In genomic region chr22:25382762-25383161, GRCh38 we compare ENCODE assay signal across 17 cellular contexts.
A peak's percentile ranks its signal among the peaks of the same experiment; 100 is the strongest.
DNase-seq lines count a peak whose midpoint lies in the region; ATAC-seq and TF ChIP-seq lines count a peak whose summit lies in the region.
"Had no signal": no experiment of that assay in that cellular context is flagged by ENCODE, and none has a peak within 500 bp of the region (broad histone marks: within the 10 kb centered on the region; RNA-seq: fewer than 3 reads in every experiment).

No MANE protein-coding gene starts in this region.

- H3K4me1 ChIP-seq in PC-3 (ENCODE audit: insufficient read depth, low read length) (no peaks in the 10 kb centered on the region), psoas muscle (no peaks in the 10 kb centered on the region), esophagus squamous epithelium (peaks cover 0 to 14% (median 0%) of the 10 kb centered on the region in 3 donors)

- ATAC-seq in PC-3 (no peak), psoas muscle (no peak)
- ATAC-seq in activated CD4-positive, CD25-positive, alpha-beta regulatory T cell treated with anti-CD3 and anti-CD28 coated beads, Interleukin-2, amount 50 U/mL, for 24 hours, result no peak
- ATAC-seq: K562 had no signal

- H3K27ac Mint-ChIP-seq in immature natural killer cell, result peak overlapping the region in 1 of 6 donors; percentile 15
- H3K27ac Mint-ChIP-seq: CD4-positive, CD25-positive, alpha-beta regulatory T cell had no signal

- H3K4me3 Mint-ChIP-seq in immature natural killer cell, result no peak overlapping the region
- H3K4me3 Mint-ChIP-seq: brain had no signal

- peaks cover 68% of the 10 kb centered on the region for H3K79me2 ChIP-seq in PC-3 (ENCODE audit: low read length)

- peaks cover 0 to 4% (median 0%) of the 10 kb centered on the region in 3 donors for H3K36me3 Mint-ChIP-seq in immature natural killer cell

- TF ChIP-seq POLR2A in esophagus squamous epithelium (IDR thresholded peaks at IDR 0.05), result no peak

- intact Hi-C loops in PC-3 (cut with micrococcal nuclease) (no loop called here), psoas muscle (cut with DNase I) (no loop called here), esophagus squamous epithelium (cut with DNase I) (no loop called here)

- DNase-seq in AG09319 (ENCODE audit: extremely low read depth, low read depth) (no peak), PC-3 (no peak), foreskin fibroblast (no peak), psoas muscle (no peak), esophagus squamous epithelium (lab: John Stamatoyannopoulos, UW) (no peak), immature natural killer cell (no peak)
- DNase-seq: heart right ventricle, NCI-H2029 treated with DMSO at 0.1 percent for 48 hours, spleen, substantia nigra, SW 1271 had no signal

- H3K27ac ChIP-seq in PC-3 (ENCODE audit: low read length) (no peak overlapping the region), psoas muscle (no peak overlapping the region), esophagus squamous epithelium (no peak overlapping the region)
- H3K27ac ChIP-seq: heart right ventricle, neutrophil had no signal

- H3K9me3 Mint-ChIP-seq in immature natural killer cell, result no peaks in the 10 kb centered on the region
- H3K9me3 Mint-ChIP-seq: brain; CD4-positive, CD25-positive, alpha-beta regulatory T cell had no signal

- H3K27me3 ChIP-seq in PC-3 (ENCODE audit: low read length), result no peaks in the 10 kb centered on the region
- no peaks in the 10 kb centered on the region for H3K27me3 ChIP-seq in psoas muscle (ENCODE audit: insufficient read depth in 3 of 3, low read length in 2 of 3)
- no peaks in the 10 kb centered on the region for H3K27me3 ChIP-seq in esophagus squamous epithelium
- H3K27me3 ChIP-seq: heart right ventricle, neutrophil had no signal

- POLR2A ChIA-PET in PC-3 (lab: Charles Lee; ENCODE audit: unreplicated experiment), result no interaction called here

- peaks cover 3% of the 10 kb centered on the region; the same call in 1 of the 2 replicates for H3K36me3 ChIP-seq in PC-3 (ENCODE audit: low read depth, low read length)
- H3K36me3 ChIP-seq in psoas muscle (ENCODE audit: insufficient read depth in 1 of 2, low read depth in 1 of 2), result peaks cover 0 to 20% of the 10 kb centered on the region in 2 donors
- H3K36me3 ChIP-seq in esophagus squamous epithelium, result peaks cover 0 to 36% (median 0%) of the 10 kb centered on the region in 3 donors

- no peak overlapping the region for H3K9ac ChIP-seq in PC-3 (ENCODE audit: low read length)

- H3K9me2 ChIP-seq in PC-3 (replicated peaks; ENCODE audit: low read length), result no peaks in the 10 kb centered on the region

- H3K27me3 Mint-ChIP-seq in immature natural killer cell (ENCODE audit: low read depth in 3 of 3), result peaks cover 2 to 3% (median 2%) of the 10 kb centered on the region in 3 donors
- H3K27me3 Mint-ChIP-seq: brain; CD4-positive, CD25-positive, alpha-beta regulatory T cell had no signal

- 84 to 87% (median 84%) methylated on average over 7 of the region's 7 CpGs for WGBS in psoas muscle, 3 donors
- WGBS in esophagus squamous epithelium, 2 donors, result 73 to 95% methylated on average over 5 to 7 of the region's 7 CpGs

- CTCF ChIA-PET in PC-3 (lab: Charles Lee), result no interaction called here

- no TSS peak for BruUV-seq in PC-3 (replicated peaks; lab: Mats Ljungman, UMichigan)

- H3K4me1 Mint-ChIP-seq in immature natural killer cell, result peaks cover 24 to 32% of the 10 kb centered on the region in 2 donors

- H3K9me3 ChIP-seq in PC-3 (ENCODE audit: low read length) (no peaks in the 10 kb centered on the region), psoas muscle (no peaks in the 10 kb centered on the region), esophagus squamous epithelium (no peaks in the 10 kb centered on the region)
- H3K9me3 ChIP-seq: heart right ventricle, neutrophil, spleen had no signal

- TF ChIP-seq CTCF in AG09319 (IDR thresholded peaks at IDR 0.05; ENCODE audit: low read depth, low read length), result peak; percentile 5
- TF ChIP-seq CTCF in GM12872 (IDR thresholded peaks at IDR 0.05; ENCODE audit: insufficient read depth, low read depth, low read length), result peak; percentile 51
- TF ChIP-seq CTCF in PC-3 (conservative IDR thresholded peaks at IDR 0.05; ENCODE audit: low read depth, low read length), result peak; percentile 36; the same call in 1 of the 2 replicates
- TF ChIP-seq CTCF in foreskin fibroblast (IDR thresholded peaks at IDR 0.05; ENCODE audit: low read depth, low read length), result peak; percentile 4
- TF ChIP-seq CTCF in psoas muscle (IDR thresholded peaks at IDR 0.05), result no peak
- TF ChIP-seq CTCF in esophagus squamous epithelium (IDR thresholded peaks at IDR 0.05), result no peak

- H2AFZ ChIP-seq in PC-3 (ENCODE audit: low read length), result no peak overlapping the region

- no peaks in the 10 kb centered on the region for H3F3A ChIP-seq in PC-3 (ENCODE audit: low read length, unreplicated experiment)

- H3K4me3 ChIP-seq in PC-3 (ENCODE audit: low read length) (no peak overlapping the region), foreskin fibroblast (ENCODE audit: low read depth in 1 of 2, low read length in 2 of 2) (no peak overlapping the region), psoas muscle (no peak overlapping the region), esophagus squamous epithelium (no peak overlapping the region)
- H3K4me3 ChIP-seq: heart right ventricle, K562, spleen had no signal

- H4K20me1 ChIP-seq in PC-3 (ENCODE audit: low read length), result peaks cover 29% of the 10 kb centered on the region; the same call in 1 of the 2 replicates

- no peak overlapping the region for H3K4me2 ChIP-seq in PC-3 (ENCODE audit: low read length)

Comparison
In these comparisons a context has a peak if more than half of its experiments do, and no peak if none do; other contexts are left out.
1. CTCF ChIP-seq: peak in AG09319 (single experiment), GM12872 (single experiment), PC-3 (single experiment) and foreskin fibroblast (single experiment); none in psoas muscle (single experiment) and esophagus squamous epithelium (0 of 6).